ENCODE assay signal across 8 cellular contexts in the genomic region with DNA sequence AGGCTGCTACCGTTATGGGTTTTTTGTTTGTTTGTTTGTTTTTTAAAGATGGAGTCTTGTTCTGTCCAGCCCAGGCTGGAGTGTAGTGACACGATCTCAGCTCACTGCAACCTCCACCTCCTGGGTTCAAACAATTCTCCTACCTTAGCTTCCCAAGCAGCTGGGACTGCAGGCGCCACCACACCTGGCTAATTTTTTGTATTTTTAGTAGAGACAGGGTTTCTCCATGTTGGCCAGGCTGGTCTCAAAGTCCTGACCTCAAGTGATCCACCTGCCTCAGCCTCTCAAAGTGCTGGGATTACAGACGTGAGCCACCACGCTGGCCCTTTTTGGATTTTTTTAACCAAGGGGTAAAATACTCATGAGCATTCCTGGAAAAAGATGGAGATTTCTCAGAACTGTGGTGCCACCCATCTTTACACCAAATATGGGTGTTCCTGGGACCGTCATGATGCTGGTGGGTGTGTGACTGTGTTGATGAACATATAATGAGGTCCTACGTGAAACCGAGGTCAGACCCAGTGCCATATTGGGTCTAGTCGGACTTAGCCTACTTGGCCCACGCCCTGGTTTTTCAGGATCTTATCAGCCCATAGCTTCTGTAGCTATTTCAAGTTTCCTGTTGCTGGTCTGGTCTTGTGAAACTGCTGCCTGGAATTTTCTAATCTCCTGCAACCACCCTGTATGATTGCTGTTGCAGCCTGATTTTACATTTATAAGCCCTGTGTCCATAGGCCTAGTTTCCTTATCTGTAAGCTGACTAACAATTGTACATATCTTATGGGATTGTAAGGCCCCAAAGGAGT. TPM values are rescaled to one million over a fixed set of nuclear protein-coding genes. Genes with fewer than 3 reads are reported as not detected.
A peak's percentile ranks its signal among the peaks of the same experiment; 100 is the strongest.
DNase-seq lines count a peak whose midpoint lies in the region; ATAC-seq and TF ChIP-seq lines count a peak whose summit lies in the region.
"Had no signal": no experiment of that assay in that cellular context is flagged by ENCODE, and none has a peak within 500 bp of the region (broad histone marks: within the 10 kb centered on the region; RNA-seq: fewer than 3 reads in every experiment).

No MANE protein-coding gene starts in this region.

- H3K27me3 ChIP-seq in stomach = no peaks in the 10 kb centered on the region

- H3K4me1 ChIP-seq in stomach = peaks cover 51 to 80% (median 61%) of the 10 kb centered on the region in 4 donors
- peaks cover 29% of the 10 kb centered on the region for H3K4me1 ChIP-seq in mucosa of descending colon (ENCODE audit: low read depth)

- H3K27ac ChIP-seq in stomach = peak overlapping the region; percentile 62 to 100 (median 99)

- no peak overlapping the region for H3K4me3 ChIP-seq in stomach
- no peak overlapping the region for H3K4me3 ChIP-seq in mucosa of descending colon

- TF ChIP-seq POLR2A in stomach (IDR thresholded peaks at IDR 0.05) = no peak

- no peak overlapping the region for H3K4me3 Mint-ChIP-seq in activated CD8-positive, alpha-beta T cell treated with anti-CD3 and anti-CD28 coated beads, Interleukin-2, amount 10 ng/mL, durations not matched to agents 7 days and 5 days

- no peaks in the 10 kb centered on the region for H3K9me3 Mint-ChIP-seq in activated CD8-positive, alpha-beta T cell treated with anti-CD3 and anti-CD28 coated beads, Interleukin-2, amount 10 ng/mL, durations not matched to agents 7 days and 5 days (ENCODE audit: insufficient read depth)

- H3K9me3 ChIP-seq in stomach (no peaks in the 10 kb centered on the region), mucosa of descending colon (no peaks in the 10 kb centered on the region)
- H3K9me3 ChIP-seq: SK-N-SH had no signal

- 47 to 61% (median 50%) methylated on average over 10 of the region's 10 CpGs for WGBS in stomach, 5 donors

- H3K36me3 Mint-ChIP-seq in activated CD8-positive, alpha-beta T cell treated with anti-CD3 and anti-CD28 coated beads, Interleukin-2, amount 10 ng/mL, durations not matched to agents 7 days and 5 days (ENCODE audit: low read depth) = peaks cover 47% of the 10 kb centered on the region

- peaks cover 47% of the 10 kb centered on the region for H3K4me1 Mint-ChIP-seq in activated CD8-positive, alpha-beta T cell treated with anti-CD3 and anti-CD28 coated beads, Interleukin-2, amount 10 ng/mL, durations not matched to agents 7 days and 5 days (ENCODE audit: low read depth)

- ATAC-seq in activated CD8-positive, alpha-beta T cell treated with anti-CD3 and anti-CD28 coated beads, Interleukin-2, amount 10 ng/mL, durations not matched to agents 7 days and 5 days = peak; percentile 5
- ATAC-seq in left ventricle myocardium superior (peak; percentile 58), GM21528 (IDR thresholded peaks at IDR 0.05; ENCODE audit: low FRiP score, unreplicated experiment) (no peak), mucosa of descending colon (no peak)

- TF ChIP-seq EP300 in stomach (IDR thresholded peaks at IDR 0.05) = no peak

- no peaks in the 10 kb centered on the region for H3K27me3 Mint-ChIP-seq in activated CD8-positive, alpha-beta T cell treated with anti-CD3 and anti-CD28 coated beads, Interleukin-2, amount 10 ng/mL, durations not matched to agents 7 days and 5 days (ENCODE audit: low read depth)

- intact Hi-C loops in left ventricle myocardium superior (cut with micrococcal nuclease) = no loop called here
- intact Hi-C loops in stomach (cut with DNase I; ENCODE audit: low total_unique reads) = no loop called here
- intact Hi-C loops in mucosa of descending colon (cut with DNase I, micrococcal nuclease) = loop anchor here in 1 of 2 donors (10.0 kb wide), 1 partner anchor 86 kb away; a partner anchor contains a TSS

- peaks cover 34 to 55% (median 49%) of the 10 kb centered on the region in 4 donors for H3K36me3 ChIP-seq in stomach
- no peaks in the 10 kb centered on the region for H3K36me3 ChIP-seq in mucosa of descending colon (ENCODE audit: low read depth)

- DNase-seq in HT-29 (ENCODE audit: low spot score) (peak; percentile 61), left ventricle myocardium superior (peak; percentile 55), stomach (peak; percentile 59), mucosa of descending colon (no peak), SK-N-DZ (ENCODE audit: low spot score) (no peak)
- DNase-seq in activated CD8-positive, alpha-beta T cell treated with anti-CD3 and anti-CD28 coated beads, Interleukin-2, amount 10 ng/mL, durations not matched to agents 7 days and 5 days = peak; percentile 49
- DNase-seq: SK-N-SH had no signal

- TF ChIP-seq CTCF in stomach (IDR thresholded peaks at IDR 0.05) (no peak), mucosa of descending colon (IDR thresholded peaks at IDR 0.05) (no peak)

- POLR2A ChIA-PET in activated CD8-positive, alpha-beta T cell treated with anti-CD3 and anti-CD28 coated beads, Interleukin-2, amount 10 ng/mL, durations not matched to agents 7 days and 5 days (lab: Charles Lee) = interaction anchor here (1.0 to 3.8 kb wide), 2 partner anchors 22 to 87 kb away, joined by 3 to 13 read pairs; a partner anchor contains a TSS

- CTCF ChIA-PET in activated CD8-positive, alpha-beta T cell treated with anti-CD3 and anti-CD28 coated beads, Interleukin-2, amount 10 ng/mL, durations not matched to agents 7 days and 5 days (lab: Charles Lee) = interaction anchor here (1.2 to 2.8 kb wide), 3 partner anchors 22 to 115 kb away, joined by 3 to 7 read pairs (median 4); a partner anchor contains a TSS

- H3K27ac Mint-ChIP-seq in activated CD8-positive, alpha-beta T cell treated with anti-CD3 and anti-CD28 coated beads, Interleukin-2, amount 10 ng/mL, durations not matched to agents 7 days and 5 days = peak overlapping the region; percentile 65

RNA-seq across cellular contexts. Expression of a gene that starts 6.2 kb away (rescaled TPM):
- 152 and 165 TPM in 2 replicates for total RNA-seq in HT-29 (2014; rRNA removed; shearing (Covaris generic))
- total RNA-seq in activated CD8-positive, alpha-beta T cell treated with anti-CD3 and anti-CD28 coated beads, Interleukin-2, amount 10 ng/mL, durations not matched to agents 7 days and 5 days = 100 to 1,000 TPM; 104 to 124 TPM
- 63.0 TPM for total RNA-seq in left ventricle myocardium superior
- total RNA-seq in stomach = 100 to 1,000 TPM in 1 of 5 donors, 10 to 100 TPM in 4; 14.6 to 107 (median 35.1) TPM
- 10 to 100 TPM; 34.6 to 59.8 (median 37.1) TPM for polyA plus RNA-seq in stomach
- total RNA-seq in mucosa of descending colon = 10 to 100 TPM; 31.8 to 47.7 (median 44.6) TPM
- 9.7 and 13.0 TPM in 2 replicates for polyA plus RNA-seq in SK-N-DZ (2014; cell fraction: cytosol; rRNA removed)
- 2.7 and 4.7 TPM in 2 replicates for polyA plus RNA-seq in SK-N-DZ (2014; cell fraction: nucleus; rRNA removed)

RNA-seq across cellular contexts. Expression of a gene that starts 10.0 kb away (rescaled TPM):
- 3.9 and 5.4 TPM in 2 replicates for total RNA-seq in HT-29 (2014; rRNA removed; shearing (Covaris generic))
- total RNA-seq in activated CD8-positive, alpha-beta T cell treated with anti-CD3 and anti-CD28 coated beads, Interleukin-2, amount 10 ng/mL, durations not matched to agents 7 days and 5 days = 1 to 10 TPM; 4.4 to 4.6 TPM
- total RNA-seq in left ventricle myocardium superior (22.2 TPM), stomach (10 to 100 TPM in 2 of 5 donors, 1 to 10 TPM in 3; 1.7 to 35.6 (median 4.8) TPM), mucosa of descending colon (10 to 100 TPM in 2 of 3 donors, 1 to 10 TPM in 1; 4.6 to 30.2 (median 21.5) TPM)
- 10 to 100 TPM; 30.1 to 85.0 (median 75.3) TPM for polyA plus RNA-seq in stomach
- polyA plus RNA-seq in SK-N-DZ (2014; cell fraction: cytosol; rRNA removed) = 0.99 and 1.4 TPM in 2 replicates
- polyA plus RNA-seq in SK-N-DZ (2014; cell fraction: nucleus; rRNA removed) = 5.3 and 7.8 TPM in 2 replicates

RNA-seq across cellular contexts. Expression of a gene that starts 20.1 kb away (rescaled TPM):
- not detected in 2 replicates for total RNA-seq in HT-29 (2014; rRNA removed; shearing (Covaris generic))
- total RNA-seq in activated CD8-positive, alpha-beta T cell treated with anti-CD3 and anti-CD28 coated beads, Interleukin-2, amount 10 ng/mL, durations not matched to agents 7 days and 5 days = not detected
- not detected for total RNA-seq in left ventricle myocardium superior
- 1 to 10 TPM in 2 of 5 donors, not detected in 3; 1.2 to 1.3 TPM for total RNA-seq in stomach
- polyA plus RNA-seq in stomach = not detected
- under 1 TPM in 1 of 3 donors, not detected in 2; 0.32 TPM for total RNA-seq in mucosa of descending colon
- 0.40 and 0.65 TPM in 2 replicates for polyA plus RNA-seq in SK-N-DZ (2014; cell fraction: cytosol; rRNA removed)
- polyA plus RNA-seq in SK-N-DZ (2014; cell fraction: nucleus; rRNA removed) = 0.16 and 1.4 TPM in 2 replicates

RNA-seq across cellular contexts. Expression of a gene that starts 21.7 kb away (rescaled TPM):
- 160 and 185 TPM in 2 replicates for total RNA-seq in HT-29 (2014; rRNA removed; shearing (Covaris generic))
- total RNA-seq in activated CD8-positive, alpha-beta T cell treated with anti-CD3 and anti-CD28 coated beads, Interleukin-2, amount 10 ng/mL, durations not matched to agents 7 days and 5 days = 100 to 1,000 TPM; 229 to 236 TPM
- total RNA-seq in left ventricle myocardium superior = 265 TPM
- total RNA-seq in stomach = 100 to 1,000 TPM; 117 to 503 (median 135) TPM
- 100 to 1,000 TPM in 1 of 3 donors, 10 to 100 TPM in 2; 68.9 to 118 (median 91.5) TPM for polyA plus RNA-seq in stomach
- total RNA-seq in mucosa of descending colon = 100 to 1,000 TPM; 171 to 219 (median 205) TPM
- 56.6 and 73.7 TPM in 2 replicates for polyA plus RNA-seq in SK-N-DZ (2014; cell fraction: cytosol; rRNA removed)
- polyA plus RNA-seq in SK-N-DZ (2014; cell fraction: nucleus; rRNA removed) = 36.9 and 39.9 TPM in 2 replicates

RNA-seq across cellular contexts. Expression of a gene that starts 42.1 kb away (rescaled TPM):
- not detected in 2 replicates for total RNA-seq in HT-29 (2014; rRNA removed; shearing (Covaris generic))
- 1 to 10 TPM in 1 of 2 experiments, under 1 TPM in 1; 0.89 to 1.1 TPM for total RNA-seq in activated CD8-positive, alpha-beta T cell treated with anti-CD3 and anti-CD28 coated beads, Interleukin-2, amount 10 ng/mL, durations not matched to agents 7 days and 5 days
- total RNA-seq in left ventricle myocardium superior = 1.2 TPM
- total RNA-seq in stomach = 10 to 100 TPM in 2 of 5 donors, 1 to 10 TPM in 2, not detected in 1; 2.8 to 41.4 (median 17.3) TPM
- 1 to 10 TPM; 5.4 to 9.8 (median 9.4) TPM for polyA plus RNA-seq in stomach
- 10 to 100 TPM in 1 of 3 donors, 1 to 10 TPM in 2; 2.4 to 10.1 (median 2.4) TPM for total RNA-seq in mucosa of descending colon
- polyA plus RNA-seq in SK-N-DZ (2014; cell fraction: cytosol; rRNA removed) = 2.6 and 4.3 TPM in 2 replicates
- polyA plus RNA-seq in SK-N-DZ (2014; cell fraction: nucleus; rRNA removed) = 9.7 and 10.0 TPM in 2 replicates

Comparison
In these comparisons a context has a peak if more than half of its experiments do, and no peak if none do; other contexts are left out.
1. DNase-seq: peak in HT-29 (single experiment), activated CD8-positive, alpha-beta T cell treated with anti-CD3 and anti-CD28 coated beads, Interleukin-2, amount 10 ng/mL, durations not matched to agents 7 days and 5 days (single experiment), left ventricle myocardium superior (single experiment) and stomach (single experiment); none in mucosa of descending colon (0 of 3) and SK-N-DZ (single experiment).
2. ATAC-seq: peak in activated CD8-positive, alpha-beta T cell treated with anti-CD3 and anti-CD28 coated beads, Interleukin-2, amount 10 ng/mL, durations not matched to agents 7 days and 5 days (single experiment) and left ventricle myocardium superior (single experiment); none in GM21528 (single experiment) and mucosa of descending colon (single experiment).